In genomic region chr5:143733635-143734341, GRCh38 we compare ENCODE assay signal across 24 cellular contexts.
DNase-seq lines count a peak whose midpoint lies in the region; ATAC-seq and TF ChIP-seq lines count a peak whose summit lies in the region.
"Had no signal": no experiment of that assay in that cellular context is flagged by ENCODE, and none has a peak within 500 bp of the region (broad histone marks: within the 10 kb centered on the region; RNA-seq: fewer than 3 reads in every experiment).

No MANE protein-coding gene starts in this region.

- H3K36me3 Mint-ChIP-seq in HFFc6 (ENCODE audit: low read depth), result no peaks in the 10 kb centered on the region
- H3K36me3 Mint-ChIP-seq: CD8-positive, alpha-beta T cell; neural progenitor cell had no signal

- no peak overlapping the region for H3K4me3 Mint-ChIP-seq in HFFc6
- H3K4me3 Mint-ChIP-seq: activated CD4-positive, alpha-beta T cell treated with anti-CD3 and anti-CD28 coated beads for 36 hours; CD8-positive, alpha-beta T cell; neural progenitor cell had no signal

- no peak for TF ChIP-seq POLR2A in esophagus squamous epithelium (IDR thresholded peaks at IDR 0.05)

- TF ChIP-seq CTCF in HFFc6 (IDR thresholded peaks at IDR 0.05), result no peak
- no peak for TF ChIP-seq CTCF in esophagus squamous epithelium (IDR thresholded peaks at IDR 0.05)

- intact Hi-C loops in esophagus squamous epithelium (cut with DNase I), result no loop called here

- H3K27me3 Mint-ChIP-seq in HFFc6 (ENCODE audit: insufficient read depth), result peaks cover 2% of the 10 kb centered on the region
- H3K27me3 Mint-ChIP-seq: activated CD4-positive, alpha-beta T cell treated with anti-CD3 and anti-CD28 coated beads for 36 hours had no signal

- no peak overlapping the region for H3K27ac ChIP-seq in esophagus squamous epithelium
- H3K27ac ChIP-seq: neural progenitor cell, prostate gland, vagina had no signal

- H3K9me3 ChIP-seq in esophagus squamous epithelium, result no peaks in the 10 kb centered on the region
- H3K9me3 ChIP-seq: prostate gland, vagina had no signal

- WGBS in esophagus squamous epithelium, 2 donors, result 92 to 94% methylated on average over 6 of the region's 6 CpGs

- no peaks in the 10 kb centered on the region for H3K36me3 ChIP-seq in esophagus squamous epithelium
- H3K36me3 ChIP-seq: neural progenitor cell, prostate gland, vagina had no signal

- H3K27me3 ChIP-seq in esophagus squamous epithelium, result no peaks in the 10 kb centered on the region
- H3K27me3 ChIP-seq: neural progenitor cell, vagina had no signal

- no peaks in the 10 kb centered on the region for H3K4me1 ChIP-seq in esophagus squamous epithelium
- H3K4me1 ChIP-seq: neural progenitor cell, prostate gland, vagina had no signal

- no peak overlapping the region for H3K4me3 ChIP-seq in esophagus squamous epithelium
- H3K4me3 ChIP-seq: neural progenitor cell, prostate gland, vagina had no signal

- peaks cover 24% of the 10 kb centered on the region for H3K4me1 Mint-ChIP-seq in HFFc6 (ENCODE audit: low read depth)
- H3K4me1 Mint-ChIP-seq: activated CD4-positive, alpha-beta T cell treated with anti-CD3 and anti-CD28 coated beads for 36 hours had no signal

- DNase-seq in AG20443 (ENCODE audit: low spot score) (peak; percentile 60), HFFc6 (peak; percentile 28), fibroblast of peridontal ligament (ENCODE audit: extremely low read depth) (peak; percentile 56), kidney tubule cell (ENCODE audit: low spot score) (peak; percentile 59), esophagus squamous epithelium (lab: John Stamatoyannopoulos, UW) (no peak), activated T-cell treated with anti-CD3 and anti-CD28 coated beads for 4 hours (no peak)
- DNase-seq in activated CD4-positive, alpha-beta T cell treated with anti-CD3 and anti-CD28 coated beads, Interleukin-2, amount 50 U/mL, for 4 hours, result no peak
- DNase-seq: ACHN; activated CD4-positive, alpha-beta T cell treated with anti-CD3 and anti-CD28 coated beads for 36 hours; activated gamma-delta T cell; CD8-positive, alpha-beta T cell; DMS79; effector memory CD4-positive, alpha-beta T cell; GOT3; hippocampal formation; midbrain; NCI-H2107; NCI-H524 treated with DMSO at 0.1 percent for 48 hours; stimulated activated CD8-positive, alpha-beta memory T cell treated with anti-CD3 and anti-CD28 coated beads, Interleukin-4, amount 100 ng/mL, for 48 hours; SW 1271 had no signal

- no peaks in the 10 kb centered on the region for H3K9me3 Mint-ChIP-seq in HFFc6
- H3K9me3 Mint-ChIP-seq: CD8-positive, alpha-beta T cell; neural progenitor cell had no signal

- ATAC-seq in GM18498 (IDR thresholded peaks at IDR 0.05; ENCODE audit: unreplicated experiment), result no peak
- ATAC-seq: activated CD4-positive, alpha-beta T cell treated with anti-CD3 and anti-CD28 coated beads for 36 hours; CD8-positive, alpha-beta T cell had no signal

- no peak overlapping the region for H3K27ac Mint-ChIP-seq in HFFc6
- H3K27ac Mint-ChIP-seq: activated CD4-positive, alpha-beta T cell treated with anti-CD3 and anti-CD28 coated beads for 36 hours; CD8-positive, alpha-beta T cell; neural progenitor cell had no signal

Comparison
In these comparisons a context has a peak if more than half of its experiments do, and no peak if none do; other contexts are left out.
1. DNase-seq: peak in AG20443 (single experiment), HFFc6 (single experiment), fibroblast of peridontal ligament (single experiment) and kidney tubule cell (single experiment); none in esophagus squamous epithelium (single experiment), activated T-cell treated with anti-CD3 and anti-CD28 coated beads for 4 hours (single experiment) and activated CD4-positive, alpha-beta T cell treated with anti-CD3 and anti-CD28 coated beads, Interleukin-2, amount 50 U/mL, for 4 hours (0 of 2).